Comparison of ENCODE assay signal across 9 cellular contexts in the genomic region with DNA sequence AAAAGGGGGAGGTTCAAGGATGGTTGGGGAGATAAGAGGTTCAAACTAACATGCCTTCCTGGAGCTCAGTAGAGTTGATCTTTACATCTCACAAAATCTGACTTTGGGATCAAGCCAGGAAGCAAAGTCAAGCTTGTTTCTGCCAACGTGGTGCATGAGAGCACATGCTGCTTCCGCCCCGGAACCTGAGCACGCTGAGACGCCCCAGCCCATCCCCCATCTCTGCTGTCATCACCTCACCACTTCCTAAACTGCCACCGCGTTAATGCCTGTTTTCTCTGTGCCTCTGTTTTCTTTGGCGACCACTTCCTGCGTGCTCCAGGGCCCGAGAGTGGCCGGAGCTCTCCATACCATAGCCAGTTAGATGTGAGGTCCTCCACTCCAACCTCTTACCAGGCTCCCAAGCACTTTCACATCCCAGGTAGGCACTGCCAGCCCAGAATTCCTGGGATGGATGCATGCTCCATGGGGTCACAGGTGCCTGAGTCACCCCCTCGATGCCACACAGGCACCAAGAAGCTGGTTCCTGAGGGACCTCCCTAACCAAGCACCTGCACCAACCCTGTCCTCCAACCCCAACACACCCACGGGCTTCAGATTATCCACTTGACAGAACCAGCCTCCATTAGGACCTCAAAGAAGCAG. TPM values are rescaled to one million over a fixed set of nuclear protein-coding genes. Genes with fewer than 3 reads are reported as not detected.
DNase-seq lines count a peak whose midpoint lies in the region; ATAC-seq, FAIRE-seq and TF ChIP-seq lines count a peak whose summit lies in the region.
"Had no signal": no experiment of that assay in that cellular context is flagged by ENCODE, and none has a peak within 500 bp of the region (broad histone marks: within the 10 kb centered on the region; RNA-seq: fewer than 3 reads in every experiment).

No MANE protein-coding gene starts in this region.

- H3K18ac ChIP-seq in mesendoderm (ENCODE audit: low read length), result no peak overlapping the region

- H2AK5ac ChIP-seq in mesendoderm (ENCODE audit: low read length), result no peak overlapping the region

- no peaks in the 10 kb centered on the region for H4K20me1 ChIP-seq in OCI-LY7 (ENCODE audit: insufficient read depth, low read length)

- H2BK5ac ChIP-seq in mesendoderm (ENCODE audit: low read length), result no peak overlapping the region

- no TSS peak for BruUV-seq in OCI-LY7 (replicated peaks; lab: Mats Ljungman, UMichigan)

- H3K56ac ChIP-seq in mesendoderm (ENCODE audit: low read length), result no peak overlapping the region

- WGBS in mesendoderm (ENCODE audit: extremely low coverage, insufficient coverage, low lambda C conversion rate), result no CpG with 5 or more reads among the region's 13 CpGs

- no peaks in the 10 kb centered on the region for H3K9me3 ChIP-seq in OCI-LY7 (ENCODE audit: low read length)
- H3K9me3 ChIP-seq: heart right ventricle had no signal

- no peak overlapping the region for H3K23ac ChIP-seq in mesendoderm (ENCODE audit: low read length)

- no peak overlapping the region for H3K4me3 ChIP-seq in epithelial cell of esophagus (ENCODE audit: low read length)
- no peak overlapping the region for H3K4me3 ChIP-seq in OCI-LY7 (ENCODE audit: low read depth, low read length, poor library complexity, severe bottlenecking)
- H3K4me3 ChIP-seq in mesendoderm (ENCODE audit: low read length), result no peak overlapping the region
- H3K4me3 ChIP-seq: heart right ventricle had no signal

- no peak for FAIRE-seq in RCC 7860 (lab: Jason Lieb, UNC)

- H3K36me3 ChIP-seq in OCI-LY7 (ENCODE audit: insufficient read depth, low read length) (no peaks in the 10 kb centered on the region), mesendoderm (ENCODE audit: control insufficient read depth, insufficient read depth, low read length) (no peaks in the 10 kb centered on the region)

- no peak overlapping the region for H3K27ac ChIP-seq in OCI-LY7 (ENCODE audit: low read depth, low read length, poor library complexity, severe bottlenecking)
- no peak overlapping the region for H3K27ac ChIP-seq in mesendoderm (ENCODE audit: low read depth, low read length)

- no peaks in the 10 kb centered on the region for H3K79me1 ChIP-seq in mesendoderm (ENCODE audit: low read length)

- peak; percentile 72 for ATAC-seq in GM21723 (IDR thresholded peaks at IDR 0.05; ENCODE audit: unreplicated experiment)
- ATAC-seq: heart right ventricle had no signal

- peak; percentile 41 to 58 for DNase-seq in activated CD4-positive, alpha-beta T cell treated with anti-CD3 and anti-CD28 coated beads, Interleukin-2, amount 50 U/mL, for 24 hours (ENCODE audit: low read depth in 1 of 2, low spot score in 1 of 2)
- peak; percentile 62 for DNase-seq in epithelial cell of esophagus (ENCODE audit: low read depth)
- peak; percentile 56 to 58 for DNase-seq in stimulated activated CD8-positive, alpha-beta memory T cell treated with anti-CD3 and anti-CD28 coated beads, Interleukin-4, amount 100 ng/mL, for 1 hour (ENCODE audit: low read depth in 2 of 2, low spot score in 1 of 2)
- DNase-seq in OCI-LY7 (ENCODE audit: low spot score), result no peak
- DNase-seq in HEK293T (ENCODE audit: extremely low spot score), result no peak
- no peak for DNase-seq in RCC 7860 (ENCODE audit: low spot score)
- no peak for DNase-seq in mesendoderm

- H2BK120ac ChIP-seq in mesendoderm (ENCODE audit: low read depth, low read length), result no peak overlapping the region

- no peak overlapping the region for H4K5ac ChIP-seq in mesendoderm (ENCODE audit: low read length)

- H3K4me1 ChIP-seq in OCI-LY7 (ENCODE audit: insufficient read depth, low read length, poor library complexity, severe bottlenecking) (no peaks in the 10 kb centered on the region), mesendoderm (ENCODE audit: control insufficient read depth, low read depth, low read length) (no peaks in the 10 kb centered on the region)

- H3K9me2 ChIP-seq in OCI-LY7 (ENCODE audit: insufficient read depth, low read length), result no peaks in the 10 kb centered on the region

- TF ChIP-seq CTCF in epithelial cell of esophagus (IDR thresholded peaks at IDR 0.05; ENCODE audit: insufficient read depth, low read depth, low read length, missing control alignments) (no peak), OCI-LY7 (conservative IDR thresholded peaks at IDR 0.05; ENCODE audit: low read length) (no peak)

- no peak overlapping the region for H2BK15ac ChIP-seq in mesendoderm (replicated peaks; ENCODE audit: low read depth)

- CTCF ChIA-PET in OCI-LY7 (lab: Charles Lee; ENCODE audit: unreplicated experiment) (no interaction called here), HEK293T (lab: Yijun Ruan, JAX) (interaction anchor here (0.6 kb wide), 1 partner anchor 509 kb away, joined by 6 read pairs; no protein-coding TSS in a partner anchor)

- intact Hi-C loops in OCI-LY7 (cut with micrococcal nuclease; ENCODE audit: unreplicated experiment), result no loop called here

- no peaks in the 10 kb centered on the region for H3K27me3 ChIP-seq in mesendoderm (ENCODE audit: insufficient read depth, low read length, poor library complexity)
- H3K27me3 ChIP-seq: heart right ventricle had no signal

- H2AFZ ChIP-seq in OCI-LY7 (ENCODE audit: low read length), result no peak overlapping the region

- no peak overlapping the region for H3K4ac ChIP-seq in mesendoderm (ENCODE audit: low read depth, low read length)

- POLR2A ChIA-PET in OCI-LY7 (lab: Charles Lee), result no interaction called here
- POLR2A ChIA-PET in HEK293T (lab: Yijun Ruan, JAX), result no interaction called here

- no peak overlapping the region for H3K9ac ChIP-seq in mesendoderm (ENCODE audit: low read length)

- H3K4me2 ChIP-seq in OCI-LY7 (ENCODE audit: low read length), result no peak overlapping the region
- H3K4me2 ChIP-seq in mesendoderm (ENCODE audit: low read length), result no peak overlapping the region

- H4K8ac ChIP-seq in mesendoderm (ENCODE audit: low read depth, low read length), result no peak overlapping the region

- H3K79me2 ChIP-seq in OCI-LY7 (ENCODE audit: insufficient read depth, low read depth, low read length), result no peaks in the 10 kb centered on the region
- H3K79me2 ChIP-seq in mesendoderm (ENCODE audit: control insufficient read depth, insufficient read depth, low read length), result no peaks in the 10 kb centered on the region

TF ChIP-seq in HEK293T, 16 proteins besides CTCF, POLR2A, EP300 and RAD21:
- TF ChIP-seq BHLHE40 (IDR thresholded peaks at IDR 0.05; ENCODE audit: borderline replicate concordance) (no peak), ARNT (IDR thresholded peaks at IDR 0.05) (no peak), HDGF (IDR thresholded peaks at IDR 0.05; ENCODE audit: borderline replicate concordance) (no peak), ZNF384 (IDR thresholded peaks at IDR 0.05) (no peak), LEF1 (IDR thresholded peaks at IDR 0.05; ENCODE audit: borderline replicate concordance) (no peak), CTBP1 (IDR thresholded peaks at IDR 0.05; ENCODE audit: borderline replicate concordance) (no peak), FOXA1 (IDR thresholded peaks at IDR 0.05) (no peak), NFRKB (IDR thresholded peaks at IDR 0.05) (no peak), L3MBTL2 (conservative IDR thresholded peaks at IDR 0.05) (no peak), SUZ12 (IDR thresholded peaks at IDR 0.05) (no peak)

RNA-seq across cellular contexts. Expression of gene AFAP1L1, which starts 31.2 kb away (rescaled TPM):
- total RNA-seq in OCI-LY7 (2014; rRNA removed; shearing (Covaris generic)), result not detected in 2 replicates
- not detected in 2 replicates for total RNA-seq in OCI-LY7 (2022)
- polyA plus RNA-seq in mesendoderm (2013, experiment 1 of 2), result 2.1 TPM
- polyA plus RNA-seq in mesendoderm (2013, experiment 2 of 2), result 1.8 TPM

Comparison
In these comparisons a context has a peak if more than half of its experiments do, and no peak if none do; other contexts are left out.
1. DNase-seq: peak in activated CD4-positive, alpha-beta T cell treated with anti-CD3 and anti-CD28 coated beads, Interleukin-2, amount 50 U/mL, for 24 hours (2 of 2), epithelial cell of esophagus (single experiment) and stimulated activated CD8-positive, alpha-beta memory T cell treated with anti-CD3 and anti-CD28 coated beads, Interleukin-4, amount 100 ng/mL, for 1 hour (2 of 2); none in OCI-LY7 (single experiment), HEK293T (single experiment), RCC 7860 (single experiment) and mesendoderm (single experiment).